Comparison of ENCODE assay signal across 19 cellular contexts in the genomic region with DNA sequence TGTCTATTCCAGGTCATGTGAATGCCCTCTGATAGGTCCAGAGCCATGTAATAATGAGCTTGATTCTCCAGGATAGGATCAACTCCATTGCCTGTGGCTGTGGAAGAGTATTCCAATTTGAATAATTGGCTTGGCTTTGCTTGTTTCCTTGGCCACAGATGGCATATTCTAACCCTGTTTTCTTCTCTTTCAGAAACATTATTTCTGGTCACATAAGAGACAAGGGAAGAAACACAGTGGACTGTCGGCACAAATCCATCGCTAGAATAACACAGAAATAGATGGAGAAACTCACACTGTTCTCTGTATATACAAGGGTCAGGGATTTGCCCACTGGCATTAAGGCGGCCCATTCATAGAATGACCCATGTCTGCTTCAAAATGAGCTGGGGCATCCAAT.
DNase-seq lines count a peak whose midpoint lies in the region; ATAC-seq lines count a peak whose summit lies in the region.
"Had no signal": no experiment of that assay in that cellular context is flagged by ENCODE, and none has a peak within 500 bp of the region (broad histone marks: within the 10 kb centered on the region; RNA-seq: fewer than 3 reads in every experiment).

No MANE protein-coding gene starts in this region.

- ATAC-seq in activated T-cell treated with anti-CD3 and anti-CD28 coated beads, Interleukin-2, amount 50 U/mL, for 4 hours: no peak
- ATAC-seq: SK-N-SH treated with all-trans-retinoic acid at 6 μM for 48 hours had no signal

- no peaks in the 10 kb centered on the region for H3K9me3 Mint-ChIP-seq in activated T-cell treated with anti-CD3 and anti-CD28 coated beads, Interleukin-2, amount 50 U/mL, for 4 hours
- no peaks in the 10 kb centered on the region for H3K9me3 Mint-ChIP-seq in immature natural killer cell
- H3K9me3 Mint-ChIP-seq: IgD-negative memory B cell had no signal

- peak; percentile 31 for DNase-seq in NCI-H69 (lab: John Stamatoyannopoulos, UW)
- DNase-seq in caudate nucleus (lab: John Stamatoyannopoulos, UW): peak in 3 of 61 donors; percentile 23 to 53 (median 31)
- DNase-seq in medulla oblongata (ENCODE audit: extremely low spot score): peak; percentile 51
- no peak for DNase-seq in 8988T
- DNase-seq in activated T-cell treated with anti-CD3 and anti-CD28 coated beads, Interleukin-2, amount 50 U/mL, for 4 hours: no peak
- no peak for DNase-seq in immature natural killer cell
- DNase-seq: ACHN, GF-D8, Karpas-422, MV-4-11, NCI-H187, NCI-H2107, NCI-H446 treated with DMSO at 0.1 percent for 48 hours, NCI-H526 treated with DMSO at 0.1 percent for 48 hours, Peyer's patch had no signal

- peaks cover 1% of the 10 kb centered on the region for H3K27me3 Mint-ChIP-seq in activated T-cell treated with anti-CD3 and anti-CD28 coated beads, Interleukin-2, amount 50 U/mL, for 4 hours (ENCODE audit: low read depth)
- H3K27me3 Mint-ChIP-seq in immature natural killer cell (ENCODE audit: low read depth in 3 of 3): peaks cover 0 to 2% (median 0%) of the 10 kb centered on the region in 3 donors
- H3K27me3 Mint-ChIP-seq: IgD-negative memory B cell had no signal

- H3K4me1 Mint-ChIP-seq in activated T-cell treated with anti-CD3 and anti-CD28 coated beads, Interleukin-2, amount 50 U/mL, for 4 hours (ENCODE audit: low read depth): no peaks in the 10 kb centered on the region
- H3K4me1 Mint-ChIP-seq in immature natural killer cell: peaks cover 1 to 6% of the 10 kb centered on the region in 2 donors

- no peak overlapping the region for H3K27ac Mint-ChIP-seq in immature natural killer cell

- H3K27ac ChIP-seq in caudate nucleus (ENCODE audit: low read depth, low read length): peak overlapping the region; percentile 4
- H3K27ac ChIP-seq in temporal lobe (ENCODE audit: low read depth, low read length): peak overlapping the region; percentile 33
- H3K27ac ChIP-seq: C4-2B, Peyer's patch had no signal

- H3K36me3 Mint-ChIP-seq in activated T-cell treated with anti-CD3 and anti-CD28 coated beads, Interleukin-2, amount 50 U/mL, for 4 hours (ENCODE audit: insufficient read depth): no peaks in the 10 kb centered on the region
- no peaks in the 10 kb centered on the region for H3K36me3 Mint-ChIP-seq in immature natural killer cell

- H3K4me3 Mint-ChIP-seq in activated T-cell treated with anti-CD3 and anti-CD28 coated beads, Interleukin-2, amount 50 U/mL, for 4 hours: no peak overlapping the region
- no peak overlapping the region for H3K4me3 Mint-ChIP-seq in immature natural killer cell

Comparison
In these comparisons a context has a peak if more than half of its experiments do, and no peak if none do; other contexts are left out.
1. DNase-seq: peak in NCI-H69 (single experiment) and medulla oblongata (single experiment); none in 8988T (single experiment), activated T-cell treated with anti-CD3 and anti-CD28 coated beads, Interleukin-2, amount 50 U/mL, for 4 hours (single experiment) and immature natural killer cell (0 of 3).